8 cellular contexts compared by ENCODE assay signal in genomic region chr10:68901106-68901927, GRCh38. TPM values are rescaled to one million over a fixed set of nuclear protein-coding genes. Genes with fewer than 3 reads are reported as not detected.
A peak's percentile ranks its signal among the peaks of the same experiment; 100 is the strongest.
DNase-seq lines count a peak whose midpoint lies in the region; ATAC-seq and TF ChIP-seq lines count a peak whose summit lies in the region.

TSS of gene DDX50 (plus strand) at chr10:68901315. CDS start at chr10:68901385, 70 bp downstream.

- H3K79me2 ChIP-seq in hepatocyte: peaks cover 49% of the 10 kb centered on the region

- 2% methylated on average over 47 of the region's 47 CpGs for WGBS in hepatocyte (ENCODE audit: low lambda C conversion rate, missing lambda C conversion rate)

- no peaks in the 10 kb centered on the region for H4K20me1 ChIP-seq in hepatocyte (ENCODE audit: insufficient read depth, poor library complexity, severe bottlenecking)

- H3K9me3 ChIP-seq in hepatocyte (ENCODE audit: low read depth): no peaks in the 10 kb centered on the region

- peak; percentile 97 to 98 for DNase-seq in NCI-H2081 (lab: John Stamatoyannopoulos, UW)
- peak; percentile 96 for DNase-seq in T1000 (lab: John Stamatoyannopoulos, UW)
- DNase-seq in astrocyte of the hippocampus (ENCODE audit: low read depth, low spot score): peak; percentile 99
- DNase-seq in hepatocyte (ENCODE audit: low spot score): peak; percentile 99
- DNase-seq in renal cortical epithelial cell (ENCODE audit: low read depth): peak; percentile 99
- no peak for DNase-seq in retina

- no peaks in the 10 kb centered on the region for H3K36me3 ChIP-seq in hepatocyte (replicated peaks; ENCODE audit: insufficient read depth, low read depth)

- peak within 1 kb of the TSS; percentile 98 for H3K27ac ChIP-seq in hepatocyte

- no peaks in the 10 kb centered on the region for H3K27me3 ChIP-seq in hepatocyte

- TF ChIP-seq CTCF in hepatocyte (IDR thresholded peaks at IDR 0.05; ENCODE audit: poor library complexity): no peak

- H2AFZ ChIP-seq in hepatocyte: peak within 1 kb of the TSS; percentile 66

- H3K9me2 ChIP-seq in hepatocyte (replicated peaks; ENCODE audit: insufficient read depth): no peaks in the 10 kb centered on the region

- H3K4me2 ChIP-seq in hepatocyte: peak within 1 kb of the TSS; percentile 87

- peak; percentile 94 for ATAC-seq in GM18508 (IDR thresholded peaks at IDR 0.05; ENCODE audit: insufficient read depth, unreplicated experiment)
- ATAC-seq in HG03025 (IDR thresholded peaks at IDR 0.05; ENCODE audit: low FRiP score, unreplicated experiment): peak; percentile 96

- peaks cover 17% of the 10 kb centered on the region for H3K4me1 ChIP-seq in hepatocyte (ENCODE audit: insufficient read depth)

- H3K4me3 ChIP-seq in hepatocyte: peak within 1 kb of the TSS; percentile 54

RNA-seq across cellular contexts. Expression of gene DDX50, which starts in this region (rescaled TPM):
- total RNA-seq in hepatocyte: 40.5 and 40.9 TPM in 2 replicates
- polyA plus RNA-seq in hepatocyte: 19.5 and 21.6 TPM in 2 replicates
- total RNA-seq in renal cortical epithelial cell: 62.9 and 64.3 TPM in 2 replicates
